ENCODE assay signal across 8 cellular contexts in genomic region chrX:120749141-120749846, GRCh38.
A peak's percentile ranks its signal among the peaks of the same experiment; 100 is the strongest.
DNase-seq lines count a peak whose midpoint lies in the region; ATAC-seq and TF ChIP-seq lines count a peak whose summit lies in the region.

No MANE protein-coding gene starts in this region.

- ATAC-seq in GM21515 (IDR thresholded peaks at IDR 0.05; ENCODE audit: unreplicated experiment) (peak; percentile 93), activated B cell treated with CpG ODN at 0.5 μM for 24 hours (ENCODE audit: low read depth) (peak; percentile 80)

- H3K27ac ChIP-seq in DOHH2 (ENCODE audit: low read depth, low read length) (peak overlapping the region; percentile 99), RWPE1 (no peak overlapping the region)

- no peak for TF ChIP-seq CTCF in DOHH2 (IDR thresholded peaks at IDR 0.05; ENCODE audit: low read depth, low read length, poor library complexity, severe bottlenecking)
- no peak for TF ChIP-seq CTCF in activated B cell treated with CpG ODN at 0.5 μM for 24 hours (IDR thresholded peaks at IDR 0.05)
- no peak for TF ChIP-seq CTCF in RWPE1 (conservative IDR thresholded peaks at IDR 0.05; ENCODE audit: low read depth)
- no peak for TF ChIP-seq CTCF in Caco-2 (IDR thresholded peaks at IDR 0.05; ENCODE audit: insufficient read depth in 1 of 2, low read depth in 1 of 2, low read length in 1 of 2, severe bottlenecking in 1 of 2, unreplicated experiment in 1 of 2)

- H3K4me1 Mint-ChIP-seq in IgD-negative memory B cell (peaks cover 33 to 64% (median 34%) of the 10 kb centered on the region in 3 donors), activated B cell treated with CpG ODN at 0.5 μM for 24 hours (peaks cover 76% of the 10 kb centered on the region), Caco-2 (ENCODE audit: low read depth, unreplicated experiment) (peaks cover 6% of the 10 kb centered on the region)

- intact Hi-C loops in activated B cell treated with CpG ODN at 0.5 μM for 24 hours (cut with micrococcal nuclease): no loop called here
- intact Hi-C loops in Caco-2 (cut with micrococcal nuclease; ENCODE audit: unreplicated experiment): no loop called here

- H3K27me3 ChIP-seq in DOHH2 (ENCODE audit: control insufficient read depth, low read length) (no peaks in the 10 kb centered on the region), Caco-2 (replicated peaks; ENCODE audit: control insufficient read depth, insufficient read depth, low read length) (no peaks in the 10 kb centered on the region)

- H3K4me2 ChIP-seq in DOHH2 (ENCODE audit: low read length): peak overlapping the region; percentile 89

- H3K4me3 ChIP-seq in DOHH2 (ENCODE audit: low read length): peak overlapping the region; percentile 94
- no peak overlapping the region for H3K4me3 ChIP-seq in Caco-2 (ENCODE audit: low read depth, low read length)

- H4K20me1 ChIP-seq in DOHH2 (ENCODE audit: control insufficient read depth, insufficient read depth, low read depth, low read length): no peaks in the 10 kb centered on the region

- H3K36me3 Mint-ChIP-seq in IgD-negative memory B cell (peaks cover 2% of the 10 kb centered on the region), activated B cell treated with CpG ODN at 0.5 μM for 24 hours (ENCODE audit: low read depth) (no peaks in the 10 kb centered on the region), Caco-2 (ENCODE audit: insufficient read depth, unreplicated experiment) (no peaks in the 10 kb centered on the region)

- DNase-seq in activated B cell treated with CpG ODN at 0.5 μM for 24 hours (peak; percentile 18), RWPE1 (ENCODE audit: low spot score) (no peak), NCI-H446 treated with DMSO at 0.1 percent for 48 hours (lab: John Stamatoyannopoulos, UW) (no peak), hippocampal formation (lab: John Stamatoyannopoulos, UW) (no peak), Caco-2 (no peak)

- H3K27me3 Mint-ChIP-seq in IgD-negative memory B cell: peaks cover 2% of the 10 kb centered on the region
- no peaks in the 10 kb centered on the region for H3K27me3 Mint-ChIP-seq in activated B cell treated with CpG ODN at 0.5 μM for 24 hours
- H3K27me3 Mint-ChIP-seq in Caco-2 (ENCODE audit: insufficient read depth, unreplicated experiment): no peaks in the 10 kb centered on the region

- peaks cover 78% of the 10 kb centered on the region for H3K4me1 ChIP-seq in DOHH2 (ENCODE audit: control insufficient read depth, low read length)
- H3K4me1 ChIP-seq in Caco-2: no peaks in the 10 kb centered on the region

- H3K36me3 ChIP-seq in DOHH2 (ENCODE audit: control insufficient read depth, low read length) (peaks cover 15% of the 10 kb centered on the region; the same call in 1 of the 2 replicates), Caco-2 (ENCODE audit: control insufficient read depth, insufficient read depth, low read length) (no peaks in the 10 kb centered on the region)

- POLR2A ChIA-PET in activated B cell treated with CpG ODN at 0.5 μM for 24 hours (lab: Charles Lee) (interaction anchor here (1.9 kb wide), 1 partner anchor 188 kb away, joined by 15 read pairs; the partner anchor contains the start of gene CUL4B), RWPE1 (lab: Yijun Ruan, JAX; ENCODE audit: low non-redundant PET) (no interaction called here), Caco-2 (lab: Charles Lee) (no interaction called here)

- H3F3A ChIP-seq in DOHH2 (ENCODE audit: control insufficient read depth, insufficient read depth): peaks cover 22% of the 10 kb centered on the region

- H3K9me3 ChIP-seq in DOHH2 (ENCODE audit: control insufficient read depth, insufficient read depth, low read length): peaks cover 6% of the 10 kb centered on the region; the same call in 1 of the 2 replicates
- no peaks in the 10 kb centered on the region for H3K9me3 ChIP-seq in Caco-2

- H3K27ac Mint-ChIP-seq in IgD-negative memory B cell: peak overlapping the region; percentile 30 to 79 (median 74)
- peak overlapping the region; percentile 86 for H3K27ac Mint-ChIP-seq in activated B cell treated with CpG ODN at 0.5 μM for 24 hours
- H3K27ac Mint-ChIP-seq in Caco-2 (ENCODE audit: unreplicated experiment): no peak overlapping the region

- H3K4me3 Mint-ChIP-seq in IgD-negative memory B cell (peak overlapping the region; percentile 7 to 82 (median 55)), activated B cell treated with CpG ODN at 0.5 μM for 24 hours (peak overlapping the region; percentile 66), Caco-2 (ENCODE audit: unreplicated experiment) (no peak overlapping the region)

- CTCF ChIA-PET in activated B cell treated with CpG ODN at 0.5 μM for 24 hours (lab: Charles Lee): no interaction called here
- CTCF ChIA-PET in RWPE1 (lab: Yijun Ruan, JAX): no interaction called here
- CTCF ChIA-PET in Caco-2 (lab: Charles Lee): no interaction called here

- H3K9me3 Mint-ChIP-seq in IgD-negative memory B cell (no peaks in the 10 kb centered on the region), activated B cell treated with CpG ODN at 0.5 μM for 24 hours (peaks cover 2% of the 10 kb centered on the region), Caco-2 (ENCODE audit: unreplicated experiment) (peaks cover 10% of the 10 kb centered on the region)

- BruUV-seq in Caco-2 (replicated peaks; lab: Mats Ljungman, UMichigan): no TSS peak

- H3K9me2 ChIP-seq in DOHH2 (replicated peaks; ENCODE audit: control insufficient read depth, low read length): no peaks in the 10 kb centered on the region

- H3K79me2 ChIP-seq in DOHH2 (ENCODE audit: control insufficient read depth, low read length): peaks cover 24% of the 10 kb centered on the region
